ENCODE assay signal across 8 cellular contexts in the genomic region with DNA sequence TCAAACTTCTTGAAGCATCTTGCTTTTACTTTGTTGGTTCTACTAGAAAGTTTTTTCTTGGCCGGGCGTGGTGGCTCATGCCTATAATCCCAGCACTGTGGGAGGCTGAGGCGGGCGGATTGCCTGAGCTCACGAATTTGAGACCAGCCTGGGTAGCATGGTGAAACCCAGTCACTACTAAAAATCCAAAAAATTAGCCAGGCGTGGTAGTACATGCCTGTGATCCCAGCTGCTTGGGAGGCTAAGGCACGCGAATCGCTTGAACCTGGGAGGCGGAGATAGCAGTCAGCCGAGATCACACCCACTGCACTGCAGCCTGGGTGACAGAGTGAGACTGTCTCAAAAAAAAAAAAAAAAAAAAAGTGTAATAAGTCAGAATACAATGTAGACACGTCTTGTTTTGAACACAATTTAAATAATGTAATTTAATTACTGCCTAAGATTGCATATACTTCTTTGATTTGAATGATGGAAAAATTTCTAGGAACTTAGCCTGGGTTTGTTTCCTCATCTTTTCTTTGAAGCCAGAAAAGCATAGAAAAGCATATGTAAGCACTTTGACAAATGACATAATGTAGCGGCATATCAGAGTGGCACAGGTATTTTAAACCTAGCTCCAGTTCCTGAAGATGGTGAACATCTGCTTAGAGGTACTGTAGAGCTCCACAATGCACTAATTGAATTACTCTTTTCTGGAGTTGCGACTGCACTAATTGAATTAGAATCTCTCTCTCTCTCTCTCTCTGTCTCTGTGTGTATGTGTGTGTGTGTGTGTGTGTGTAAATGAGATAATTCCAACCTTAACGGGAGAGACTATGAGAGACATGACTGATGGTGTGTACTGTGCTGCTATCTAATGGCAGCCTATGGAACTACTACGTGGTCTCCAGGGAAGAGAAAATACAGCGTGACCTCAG.
A peak's percentile ranks its signal among the peaks of the same experiment; 100 is the strongest.
DNase-seq lines count a peak whose midpoint lies in the region; ATAC-seq, FAIRE-seq and TF ChIP-seq lines count a peak whose summit lies in the region.

No MANE protein-coding gene starts in this region.

- peak; percentile 76 for ATAC-seq in activated CD8-positive, alpha-beta memory T cell treated with anti-CD3 and anti-CD28 coated beads, Interleukin-2, amount 10 ng/mL, durations not matched to agents 7 days and 5 days
- ATAC-seq in PC-3, result peak; percentile 86

- H3K36me3 ChIP-seq in PC-3 (ENCODE audit: low read depth, low read length), result no peaks in the 10 kb centered on the region
- H3K36me3 ChIP-seq in kidney (ENCODE audit: control insufficient read depth in 1 of 2, insufficient read depth in 2 of 2, low read length in 2 of 2), result no peaks in the 10 kb centered on the region

- peak; percentile 67 for TF ChIP-seq CTCF in PC-3 (conservative IDR thresholded peaks at IDR 0.05; ENCODE audit: low read depth, low read length)
- TF ChIP-seq CTCF in kidney (IDR thresholded peaks at IDR 0.05; ENCODE audit: borderline replicate concordance, extremely low read depth, insufficient read depth), result peak; percentile 61

- H3K79me2 ChIP-seq in PC-3 (ENCODE audit: low read length), result no peaks in the 10 kb centered on the region

- CTCF ChIA-PET in activated CD8-positive, alpha-beta memory T cell treated with anti-CD3 and anti-CD28 coated beads, Interleukin-2, amount 10 ng/mL, durations not matched to agents 7 days and 5 days (lab: Charles Lee), result interaction anchor here (0.7 to 2.0 kb wide), 15 partner anchors 8 to 231 kb away, joined by 3 to 18 read pairs (median 3); no protein-coding TSS in a partner anchor
- CTCF ChIA-PET in PC-3 (lab: Charles Lee), result interaction anchor here (0.6 to 1.7 kb wide), 5 partner anchors 44 to 228 kb away, joined by 3 to 21 read pairs (median 7); no protein-coding TSS in a partner anchor

- FAIRE-seq in kidney (lab: Jason Lieb, UNC), result no peak

- H3K9ac ChIP-seq in PC-3 (ENCODE audit: low read length) (no peak overlapping the region), kidney (ENCODE audit: low read length in 2 of 2) (no peak overlapping the region)

- H3K4me1 ChIP-seq in PC-3 (ENCODE audit: insufficient read depth, low read length) (no peaks in the 10 kb centered on the region), kidney (ENCODE audit: control insufficient read depth in 1 of 2, insufficient read depth in 1 of 2, low read depth in 1 of 2, low read length in 2 of 2) (no peaks in the 10 kb centered on the region)

- H3F3A ChIP-seq in PC-3 (ENCODE audit: low read length, unreplicated experiment), result no peaks in the 10 kb centered on the region

- no peak for DNase-seq in activated CD8-positive, alpha-beta memory T cell treated with anti-CD3 and anti-CD28 coated beads, Interleukin-2, amount 10 ng/mL, durations not matched to agents 7 days and 5 days
- no peak for DNase-seq in activated CD8-positive, alpha-beta memory T cell treated with anti-CD3 and anti-CD28 coated beads for 24 hours
- DNase-seq in PC-3 (peak; percentile 63), kidney (no peak), stromal cell of bone marrow (ENCODE audit: low read depth) (peak; percentile 33)
- DNase-seq in central memory CD4-positive, alpha-beta T cell, result peak; percentile 21
- no peak for DNase-seq in activated T-helper 1 cell treated with anti-CD3 and anti-CD28 coated beads, Interleukin-12 subunit alpha, Interleukin-12 subunit beta, Interleukin-2, Interleukin-4 antibody, amounts not matched to agents 30 ng/mL and 10 ng/mL and 1 ng/mL, durations not matched to agents 14 hours and 24 hours and 36 hours (ENCODE audit: low spot score)

- peaks cover 3% of the 10 kb centered on the region for H3K4me1 Mint-ChIP-seq in activated CD8-positive, alpha-beta memory T cell treated with anti-CD3 and anti-CD28 coated beads, Interleukin-2, amount 10 ng/mL, durations not matched to agents 7 days and 5 days
- no peaks in the 10 kb centered on the region for H3K4me1 Mint-ChIP-seq in activated T-helper 1 cell treated with anti-CD3 and anti-CD28 coated beads, Interleukin-12 subunit alpha, Interleukin-12 subunit beta, Interleukin-2, Interleukin-4 antibody, amounts not matched to agents 30 ng/mL and 10 ng/mL and 1 ng/mL, durations not matched to agents 14 hours and 24 hours and 36 hours (ENCODE audit: low read depth)

- H3K27me3 ChIP-seq in PC-3 (ENCODE audit: low read length), result no peaks in the 10 kb centered on the region

- TF ChIP-seq EP300 in Ishikawa (IDR thresholded peaks at IDR 0.05; ENCODE audit: borderline replicate concordance), result no peak

- no peaks in the 10 kb centered on the region for H4K20me1 ChIP-seq in PC-3 (ENCODE audit: low read length)

- no peak overlapping the region for H3K4me2 ChIP-seq in PC-3 (ENCODE audit: low read length)

- no peak overlapping the region for H3K27ac Mint-ChIP-seq in activated CD8-positive, alpha-beta memory T cell treated with anti-CD3 and anti-CD28 coated beads, Interleukin-2, amount 10 ng/mL, durations not matched to agents 7 days and 5 days
- no peak overlapping the region for H3K27ac Mint-ChIP-seq in activated T-helper 1 cell treated with anti-CD3 and anti-CD28 coated beads, Interleukin-12 subunit alpha, Interleukin-12 subunit beta, Interleukin-2, Interleukin-4 antibody, amounts not matched to agents 30 ng/mL and 10 ng/mL and 1 ng/mL, durations not matched to agents 14 hours and 24 hours and 36 hours

- no peaks in the 10 kb centered on the region for H3K9me3 Mint-ChIP-seq in activated CD8-positive, alpha-beta memory T cell treated with anti-CD3 and anti-CD28 coated beads, Interleukin-2, amount 10 ng/mL, durations not matched to agents 7 days and 5 days (ENCODE audit: low read depth)
- H3K9me3 Mint-ChIP-seq in activated T-helper 1 cell treated with anti-CD3 and anti-CD28 coated beads, Interleukin-12 subunit alpha, Interleukin-12 subunit beta, Interleukin-2, Interleukin-4 antibody, amounts not matched to agents 30 ng/mL and 10 ng/mL and 1 ng/mL, durations not matched to agents 14 hours and 24 hours and 36 hours, result no peaks in the 10 kb centered on the region

- H3K9me3 ChIP-seq in PC-3 (ENCODE audit: low read length) (no peaks in the 10 kb centered on the region), kidney (ENCODE audit: control insufficient read depth in 1 of 2, low read length in 2 of 2) (no peaks in the 10 kb centered on the region)

- BruUV-seq in PC-3 (replicated peaks; lab: Mats Ljungman, UMichigan), result no TSS peak

- no peak overlapping the region for H2AFZ ChIP-seq in PC-3 (ENCODE audit: low read length)

- H3K4me3 ChIP-seq in PC-3 (ENCODE audit: low read length) (no peak overlapping the region), kidney (ENCODE audit: low read length in 2 of 2) (no peak overlapping the region)

- no peaks in the 10 kb centered on the region for H3K36me3 Mint-ChIP-seq in activated CD8-positive, alpha-beta memory T cell treated with anti-CD3 and anti-CD28 coated beads, Interleukin-2, amount 10 ng/mL, durations not matched to agents 7 days and 5 days
- H3K36me3 Mint-ChIP-seq in activated T-helper 1 cell treated with anti-CD3 and anti-CD28 coated beads, Interleukin-12 subunit alpha, Interleukin-12 subunit beta, Interleukin-2, Interleukin-4 antibody, amounts not matched to agents 30 ng/mL and 10 ng/mL and 1 ng/mL, durations not matched to agents 14 hours and 24 hours and 36 hours (ENCODE audit: low read depth), result no peaks in the 10 kb centered on the region

- H3K27me3 Mint-ChIP-seq in activated CD8-positive, alpha-beta memory T cell treated with anti-CD3 and anti-CD28 coated beads, Interleukin-2, amount 10 ng/mL, durations not matched to agents 7 days and 5 days, result no peaks in the 10 kb centered on the region
- H3K27me3 Mint-ChIP-seq in activated T-helper 1 cell treated with anti-CD3 and anti-CD28 coated beads, Interleukin-12 subunit alpha, Interleukin-12 subunit beta, Interleukin-2, Interleukin-4 antibody, amounts not matched to agents 30 ng/mL and 10 ng/mL and 1 ng/mL, durations not matched to agents 14 hours and 24 hours and 36 hours (ENCODE audit: insufficient read depth), result no peaks in the 10 kb centered on the region

- intact Hi-C loops in PC-3 (cut with micrococcal nuclease) (loop anchor here (1.0 to 5.0 kb wide), 2 partner anchors 140 to 229 kb away; no protein-coding TSS in a partner anchor), kidney (cut with DNase I) (no loop called here)
- intact Hi-C loops in activated T-helper 1 cell treated with anti-CD3 and anti-CD28 coated beads, Interleukin-12 subunit alpha, Interleukin-12 subunit beta, Interleukin-2, Interleukin-4 antibody, amounts not matched to agents 30 ng/mL and 10 ng/mL and 1 ng/mL, durations not matched to agents 14 hours and 24 hours and 36 hours (cut with micrococcal nuclease), result loop anchor here (1.0 to 5.0 kb wide), 4 partner anchors 140 to 279 kb away; no protein-coding TSS in a partner anchor

- POLR2A ChIA-PET in PC-3 (lab: Charles Lee; ENCODE audit: unreplicated experiment), result interaction anchor here (0.7 kb wide), 1 partner anchor 319 kb away, joined by 5 read pairs; no protein-coding TSS in a partner anchor

- H3K4me3 Mint-ChIP-seq in activated CD8-positive, alpha-beta memory T cell treated with anti-CD3 and anti-CD28 coated beads, Interleukin-2, amount 10 ng/mL, durations not matched to agents 7 days and 5 days, result no peak overlapping the region
- no peak overlapping the region for H3K4me3 Mint-ChIP-seq in activated T-helper 1 cell treated with anti-CD3 and anti-CD28 coated beads, Interleukin-12 subunit alpha, Interleukin-12 subunit beta, Interleukin-2, Interleukin-4 antibody, amounts not matched to agents 30 ng/mL and 10 ng/mL and 1 ng/mL, durations not matched to agents 14 hours and 24 hours and 36 hours

- no peaks in the 10 kb centered on the region for H3K9me2 ChIP-seq in PC-3 (replicated peaks; ENCODE audit: low read length)

- no peak overlapping the region for H3K27ac ChIP-seq in PC-3 (ENCODE audit: low read length)
- no peak overlapping the region for H3K27ac ChIP-seq in kidney (ENCODE audit: low read depth in 2 of 2, low read length in 2 of 2)

- TF ChIP-seq RAD21 in Ishikawa (IDR thresholded peaks at IDR 0.05; ENCODE audit: low read depth), result peak; percentile 90

TF ChIP-seq in Ishikawa, 13 proteins besides CTCF, POLR2A, EP300 and RAD21:
- no peak for TF ChIP-seq FOXM1 (IDR thresholded peaks at IDR 0.05; ENCODE audit: borderline replicate concordance, low read depth)
- TF ChIP-seq TAF1 (IDR thresholded peaks at IDR 0.05; ENCODE audit: low read depth), result no peak
- TF ChIP-seq YY1 (IDR thresholded peaks at IDR 0.05; ENCODE audit: low read depth), result no peak
- TF ChIP-seq, protein P1, sequence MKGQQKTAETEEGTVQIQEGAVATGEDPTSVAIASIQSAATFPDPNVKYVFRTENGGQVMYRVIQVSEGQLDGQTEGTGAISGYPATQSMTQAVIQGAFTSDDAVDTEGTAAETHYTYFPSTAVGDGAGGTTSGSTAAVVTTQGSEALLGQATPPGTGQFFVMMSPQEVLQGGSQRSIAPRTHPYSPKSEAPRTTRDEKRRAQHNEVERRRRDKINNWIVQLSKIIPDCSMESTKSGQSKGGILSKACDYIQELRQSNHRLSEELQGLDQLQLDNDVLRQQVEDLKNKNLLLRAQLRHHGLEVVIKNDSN (IDR thresholded peaks at IDR 0.05), result no peak
- no peak for TF ChIP-seq NFIC (IDR thresholded peaks at IDR 0.05)
- no peak for TF ChIP-seq TEAD4 (IDR thresholded peaks at IDR 0.05)
- TF ChIP-seq ZBTB7A (IDR thresholded peaks at IDR 0.05; ENCODE audit: low read depth), result no peak
- TF ChIP-seq EGR1 (IDR thresholded peaks at IDR 0.05), result no peak
- TF ChIP-seq TCF12 (IDR thresholded peaks at IDR 0.05; ENCODE audit: low read depth), result no peak
- no peak for TF ChIP-seq CREB1 (IDR thresholded peaks at IDR 0.05; ENCODE audit: low read depth)

Comparison
In these comparisons a context has a peak if more than half of its experiments do, and no peak if none do; other contexts are left out.
1. DNase-seq: peak in PC-3 (single experiment), central memory CD4-positive, alpha-beta T cell (single experiment) and stromal cell of bone marrow (single experiment); none in activated CD8-positive, alpha-beta memory T cell treated with anti-CD3 and anti-CD28 coated beads, Interleukin-2, amount 10 ng/mL, durations not matched to agents 7 days and 5 days (single experiment), activated CD8-positive, alpha-beta memory T cell treated with anti-CD3 and anti-CD28 coated beads for 24 hours (single experiment), kidney (single experiment) and activated T-helper 1 cell treated with anti-CD3 and anti-CD28 coated beads, Interleukin-12 subunit alpha, Interleukin-12 subunit beta, Interleukin-2, Interleukin-4 antibody, amounts not matched to agents 30 ng/mL and 10 ng/mL and 1 ng/mL, durations not matched to agents 14 hours and 24 hours and 36 hours (single experiment).